8 cellular contexts compared by ENCODE assay signal in the genomic region with DNA sequence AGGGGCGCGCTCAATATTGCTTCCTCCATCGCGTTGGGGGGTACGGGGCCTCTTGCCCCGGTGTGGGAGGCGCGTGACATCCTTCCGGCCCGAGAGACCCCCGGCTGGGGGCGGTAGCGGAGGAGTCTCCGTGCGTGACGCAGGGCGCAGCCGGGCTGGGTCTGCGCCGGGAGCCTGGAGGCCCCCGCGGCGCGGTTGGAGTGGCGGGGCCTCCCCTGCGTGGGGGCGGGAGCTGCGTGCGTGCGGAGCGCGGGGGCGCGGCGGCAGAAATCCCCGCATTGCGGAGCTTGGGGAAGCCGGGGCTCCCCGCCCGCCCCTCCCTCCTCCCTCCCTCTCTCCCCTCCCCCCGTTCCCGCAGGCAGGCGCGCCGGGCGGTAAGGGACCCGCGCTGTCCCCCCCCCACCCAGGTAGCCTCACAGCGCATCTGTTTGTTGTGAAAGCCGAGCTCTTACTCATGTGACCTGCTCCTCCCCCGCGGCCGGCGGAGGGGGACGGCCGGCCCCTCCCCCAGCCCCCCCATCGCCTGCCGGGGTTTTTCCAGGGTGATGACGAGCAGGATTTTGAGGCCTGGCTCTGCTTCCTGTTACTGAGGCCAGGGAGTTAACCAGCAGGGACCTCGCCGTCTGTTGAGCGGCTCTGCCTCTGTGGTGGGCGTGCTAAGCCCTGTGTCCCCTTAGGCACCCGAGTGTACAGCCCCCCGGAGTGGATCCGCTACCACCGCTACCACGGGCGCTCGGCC. TPM values are rescaled to one million over a fixed set of nuclear protein-coding genes. Genes with fewer than 3 reads are reported as not detected.
DNase-seq lines count a peak whose midpoint lies in the region; ATAC-seq and TF ChIP-seq lines count a peak whose summit lies in the region.

No MANE protein-coding gene starts in this region.

- peaks cover 53% of the 10 kb centered on the region for H3K4me1 Mint-ChIP-seq in activated B cell treated with CpG ODN at 0.5 μM for 24 hours

- peak overlapping the region; percentile 96 for H3K4me2 ChIP-seq in skeletal muscle satellite cell (ENCODE audit: low read length)

- TF ChIP-seq POLR2A in breast epithelium (IDR thresholded peaks at IDR 0.05) = no peak

- peak overlapping the region; percentile 94 for H3K9ac ChIP-seq in skeletal muscle satellite cell (ENCODE audit: low read depth, low read length)

- no peaks in the 10 kb centered on the region for H3K9me3 Mint-ChIP-seq in activated B cell treated with CpG ODN at 0.5 μM for 24 hours

- no peaks in the 10 kb centered on the region for H3K27me3 ChIP-seq in breast epithelium
- H3K27me3 ChIP-seq in skeletal muscle satellite cell (ENCODE audit: control insufficient read depth, insufficient read depth, low read length) = no peaks in the 10 kb centered on the region

- POLR2A ChIA-PET in activated B cell treated with CpG ODN at 0.5 μM for 24 hours (lab: Charles Lee) = interaction anchor here (0.6 to 18.9 kb wide), 18 partner anchors 9 to 259 kb away, joined by 3 to 828 read pairs (median 7); partner anchors contain the start of genes ALG12 and CRELD2

- intact Hi-C loops in activated B cell treated with CpG ODN at 0.5 μM for 24 hours (cut with micrococcal nuclease) = loop anchor here (1.0 to 10.0 kb wide), 3 partner anchors 22 to 583 kb away; partner anchors contain the start of gene KLHDC7B
- intact Hi-C loops in breast epithelium (cut with DNase I; ENCODE audit: low total_unique reads) = loop anchor here (1.0 kb wide), 1 partner anchor 27 kb away; no protein-coding TSS in a partner anchor

- H3K36me3 Mint-ChIP-seq in activated B cell treated with CpG ODN at 0.5 μM for 24 hours (ENCODE audit: low read depth) = peaks cover 33% of the 10 kb centered on the region

- no peaks in the 10 kb centered on the region for H3K27me3 Mint-ChIP-seq in activated B cell treated with CpG ODN at 0.5 μM for 24 hours

- H3K27ac ChIP-seq in breast epithelium = peak overlapping the region; percentile 96 to 99

- H3K36me3 ChIP-seq in breast epithelium (no peaks in the 10 kb centered on the region), skeletal muscle satellite cell (ENCODE audit: insufficient read depth, low read length) (peaks cover 24% of the 10 kb centered on the region)

- H3K9me3 ChIP-seq in breast epithelium = no peaks in the 10 kb centered on the region
- H3K9me3 ChIP-seq in skeletal muscle satellite cell (replicated peaks; ENCODE audit: low read length) = no peaks in the 10 kb centered on the region

- H3K4me3 ChIP-seq in breast epithelium (peak overlapping the region; percentile 73 to 95 (median 92)), skeletal muscle satellite cell (ENCODE audit: low read length) (peak overlapping the region; percentile 78)

- in situ Hi-C loops in GM13977 (cut with MboI; ENCODE audit: low pct_unique_long_range_greater_than_20kb, low sequenced_read_pairs, unreplicated experiment) = no loop called here

- H3K4me3 Mint-ChIP-seq in activated B cell treated with CpG ODN at 0.5 μM for 24 hours = peak overlapping the region; percentile 91

- no peak for TF ChIP-seq CTCF in GM13977 (IDR thresholded peaks at IDR 0.05; ENCODE audit: extremely low read depth, insufficient read depth, missing control alignments)
- TF ChIP-seq CTCF in activated B cell treated with CpG ODN at 0.5 μM for 24 hours (IDR thresholded peaks at IDR 0.05) = no peak
- TF ChIP-seq CTCF in breast epithelium (IDR thresholded peaks at IDR 0.05) = peak in 1 of 3 donors; percentile 21

- H3K4me1 ChIP-seq in breast epithelium (peaks cover 36 to 49% of the 10 kb centered on the region in 2 donors), skeletal muscle satellite cell (ENCODE audit: control insufficient read depth, insufficient read depth, low read length) (peaks cover 32% of the 10 kb centered on the region)

- CTCF ChIA-PET in activated B cell treated with CpG ODN at 0.5 μM for 24 hours (lab: Charles Lee) = interaction anchor here (1.4 to 4.6 kb wide), 5 partner anchors 26 to 68 kb away, joined by 4 to 36 read pairs (median 8); no protein-coding TSS in a partner anchor

- peak; percentile 91 for DNase-seq in GM13977 (ENCODE audit: low spot score)
- DNase-seq in NCI-H2081 treated with DMSO at 0.1 percent for 48 hours (lab: John Stamatoyannopoulos, UW) = peak; percentile 37
- DNase-seq in activated B cell treated with CpG ODN at 0.5 μM for 24 hours = peak; percentile 71
- peak; percentile 94 to 95 for DNase-seq in breast epithelium (ENCODE audit: low spot score in 2 of 2)
- peak; percentile 78 for DNase-seq in iPS-NIHi11 (ENCODE audit: low spot score)

- ATAC-seq in activated B cell treated with CpG ODN at 0.5 μM for 24 hours (ENCODE audit: low read depth) (peak; percentile 29), GM18867 (IDR thresholded peaks at IDR 0.05; ENCODE audit: unreplicated experiment) (no peak), HG02870 (IDR thresholded peaks at IDR 0.05; ENCODE audit: unreplicated experiment) (no peak)

- H3K27ac Mint-ChIP-seq in activated B cell treated with CpG ODN at 0.5 μM for 24 hours = peak overlapping the region; percentile 90

RNA-seq across cellular contexts. Expression of gene PIM3, which starts 1.6 kb away (rescaled TPM):
- 79.8 and 91.7 TPM in 2 replicates for total RNA-seq in activated B cell treated with CpG ODN at 0.5 μM for 24 hours
- total RNA-seq in breast epithelium = 10 to 100 TPM; 63.0 to 92.1 (median 87.1) TPM
- 18.3 and 25.6 TPM in 2 replicates for total RNA-seq in skeletal muscle satellite cell (2012; rRNA removed)

RNA-seq across cellular contexts. Expression of gene CRELD2, which starts 43.7 kb away (rescaled TPM):
- total RNA-seq in activated B cell treated with CpG ODN at 0.5 μM for 24 hours (44.5 and 45.0 TPM in 2 replicates), breast epithelium (10 to 100 TPM; 20.6 to 59.3 (median 39.5) TPM)
- total RNA-seq in skeletal muscle satellite cell (2012; rRNA removed) = 72.2 and 86.1 TPM in 2 replicates

RNA-seq across cellular contexts. Expression of gene ALG12, which starts 43.9 kb away (rescaled TPM):
- total RNA-seq in activated B cell treated with CpG ODN at 0.5 μM for 24 hours (15.5 and 18.2 TPM in 2 replicates), breast epithelium (10 to 100 TPM; 16.6 to 22.4 (median 19.7) TPM)
- total RNA-seq in skeletal muscle satellite cell (2012; rRNA removed) = 13.4 and 21.0 TPM in 2 replicates

RNA-seq across cellular contexts. Expression of gene IL17REL, which starts 50.4 kb away (rescaled TPM):
- total RNA-seq in activated B cell treated with CpG ODN at 0.5 μM for 24 hours (0.15 and 0.31 TPM in 2 replicates), breast epithelium (not detected)
- total RNA-seq in skeletal muscle satellite cell (2012; rRNA removed) = not detected in 2 replicates

Comparison
In these comparisons a context has a peak if more than half of its experiments do, and no peak if none do; other contexts are left out.
1. DNase-seq: peak in every context shown above with its lines; median percentile 94 in breast epithelium; 91 in GM13977; 78 in iPS-NIHi11; 71 in activated B cell treated with CpG ODN at 0.5 μM for 24 hours; 37 in NCI-H2081 treated with DMSO at 0.1 percent for 48 hours.